1 cellular context compared by ENCODE assay signal in the genomic region with DNA sequence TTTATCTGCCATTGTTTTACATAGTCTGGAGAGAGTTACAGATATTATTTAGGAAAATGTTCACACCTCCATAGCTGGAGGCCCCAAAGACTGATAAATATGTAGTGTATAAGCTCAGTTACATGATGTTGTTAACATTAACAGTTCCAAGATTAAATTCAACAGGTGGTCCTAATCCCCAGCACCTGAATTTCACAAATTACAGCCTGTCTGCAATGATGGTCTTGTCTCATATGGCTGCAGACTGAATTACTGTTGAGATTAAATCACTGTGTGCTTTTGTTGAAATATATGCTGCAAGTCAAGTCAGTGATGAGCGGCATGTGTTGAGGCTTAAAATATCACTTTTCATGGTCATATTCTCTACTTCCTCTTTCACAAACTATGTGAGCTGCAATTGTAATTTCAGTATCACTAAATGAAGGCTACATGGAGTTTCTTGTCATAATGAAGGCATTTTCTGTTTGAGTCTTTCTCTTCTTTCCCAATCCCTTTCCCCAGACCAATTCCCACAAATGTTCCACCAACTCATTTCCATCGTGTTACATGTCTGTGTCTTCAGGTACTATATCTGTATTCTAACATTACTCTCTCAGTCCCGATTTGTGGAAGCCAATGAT.
TF ChIP-seq lines count a peak whose summit lies in the region.

No MANE protein-coding gene starts in this region.

TF ChIP-seq in SK-N-SH treated with all-trans-retinoic acid at 6 μM for 48 hours, 23 proteins besides CTCF, POLR2A, EP300 and RAD21 (continued from another document):
- TF ChIP-seq, protein P1, sequence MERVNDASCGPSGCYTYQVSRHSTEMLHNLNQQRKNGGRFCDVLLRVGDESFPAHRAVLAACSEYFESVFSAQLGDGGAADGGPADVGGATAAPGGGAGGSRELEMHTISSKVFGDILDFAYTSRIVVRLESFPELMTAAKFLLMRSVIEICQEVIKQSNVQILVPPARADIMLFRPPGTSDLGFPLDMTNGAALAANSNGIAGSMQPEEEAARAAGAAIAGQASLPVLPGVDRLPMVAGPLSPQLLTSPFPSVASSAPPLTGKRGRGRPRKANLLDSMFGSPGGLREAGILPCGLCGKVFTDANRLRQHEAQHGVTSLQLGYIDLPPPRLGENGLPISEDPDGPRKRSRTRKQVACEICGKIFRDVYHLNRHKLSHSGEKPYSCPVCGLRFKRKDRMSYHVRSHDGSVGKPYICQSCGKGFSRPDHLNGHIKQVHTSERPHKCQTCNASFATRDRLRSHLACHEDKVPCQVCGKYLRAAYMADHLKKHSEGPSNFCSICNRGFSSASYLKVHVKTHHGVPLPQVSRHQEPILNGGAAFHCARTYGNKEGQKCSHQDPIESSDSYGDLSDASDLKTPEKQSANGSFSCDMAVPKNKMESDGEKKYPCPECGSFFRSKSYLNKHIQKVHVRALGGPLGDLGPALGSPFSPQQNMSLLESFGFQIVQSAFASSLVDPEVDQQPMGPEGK (CRISPR knock-in tag; IDR thresholded peaks at IDR 0.05; ENCODE audit: borderline replicate concordance) = no peak
- TF ChIP-seq ZNF70 (CRISPR knock-in tag; IDR thresholded peaks at IDR 0.05) = no peak
